23 cellular contexts compared by ENCODE assay signal in genomic region chr4:95361696-95361965, GRCh38.
"Had no signal": no experiment of that assay in that cellular context is flagged by ENCODE, and none has a peak within 500 bp of the region (broad histone marks: within the 10 kb centered on the region; RNA-seq: fewer than 3 reads in every experiment).

No MANE protein-coding gene starts in this region.

- ATAC-seq: activated CD8-positive, alpha-beta T cell treated with anti-CD3 and anti-CD28 coated beads, Interleukin-2, amount 10 ng/mL, durations not matched to agents 7 days and 5 days; T-helper 17 cell; WTC11 had no signal

- H3K36me3 ChIP-seq: brain microvascular endothelial cell, cardiac muscle cell had no signal

- H3K4me3 ChIP-seq: cardiac muscle cell had no signal

- H3K9me3 Mint-ChIP-seq: activated naive CD4-positive, alpha-beta T cell treated with anti-CD3 and anti-CD28 coated beads, Interleukin-2, amount 50 U/mL, for 24 hours; activated T-cell treated with anti-CD3 and anti-CD28 coated beads, Interleukin-2, amount 50 U/mL, for 24 hours; activated T-helper 1 cell treated with anti-CD3 and anti-CD28 coated beads, Interleukin-12 subunit alpha, Interleukin-12 subunit beta, Interleukin-2, Interleukin-4 antibody, amounts not matched to agents 30 ng/mL and 10 ng/mL and 1 ng/mL, durations not matched to agents 14 hours and 24 hours and 36 hours; WTC11 had no signal

- DNase-seq: activated CD4-positive, alpha-beta T cell treated with anti-CD3 and anti-CD28 coated beads for 48 hours; activated CD4-positive, alpha-beta T cell treated with anti-CD3 and anti-CD28 coated beads, Interleukin-2, amount 50 U/mL, for 4 hours; activated CD4-positive, CD25-positive, alpha-beta regulatory T cell treated with anti-CD3 and anti-CD28 coated beads, Interleukin-2, amount 50 U/mL, for 72 hours; activated CD8-positive, alpha-beta T cell treated with anti-CD3 and anti-CD28 coated beads, Interleukin-2, amount 10 ng/mL, durations not matched to agents 7 days and 5 days; activated effector memory CD4-positive, alpha-beta T cell treated with Interleukin-2 at 50 U/mL for 16 hours; activated naive CD4-positive, alpha-beta T cell; activated T-cell treated with anti-CD3 and anti-CD28 coated beads, Interleukin-2, amount 50 U/mL, for 24 hours; amniotic stem cell; brain microvascular endothelial cell; Karpas-422; NCI-H1930; NCI-H2171; NCI-H2227 treated with DMSO at 0.1 percent for 48 hours; NCI-H446 treated with DMSO at 0.1 percent for 48 hours; NCI-H524 treated with DMSO at 0.1 percent for 48 hours; NCI-H774; SIG-M5; T-helper 17 cell; T-helper 9 cell had no signal

- H3K27me3 Mint-ChIP-seq: activated naive CD4-positive, alpha-beta T cell treated with anti-CD3 and anti-CD28 coated beads, Interleukin-2, amount 50 U/mL, for 24 hours; activated T-cell treated with anti-CD3 and anti-CD28 coated beads, Interleukin-2, amount 50 U/mL, for 24 hours; T-helper 17 cell had no signal

- H3K4me3 Mint-ChIP-seq: activated CD8-positive, alpha-beta T cell treated with anti-CD3 and anti-CD28 coated beads, Interleukin-2, amount 10 ng/mL, durations not matched to agents 7 days and 5 days; activated naive CD4-positive, alpha-beta T cell treated with anti-CD3 and anti-CD28 coated beads, Interleukin-2, amount 50 U/mL, for 24 hours; activated T-cell treated with anti-CD3 and anti-CD28 coated beads, Interleukin-2, amount 50 U/mL, for 24 hours; activated T-helper 1 cell treated with anti-CD3 and anti-CD28 coated beads, Interleukin-12 subunit alpha, Interleukin-12 subunit beta, Interleukin-2, Interleukin-4 antibody, amounts not matched to agents 30 ng/mL and 10 ng/mL and 1 ng/mL, durations not matched to agents 14 hours and 24 hours and 36 hours; T-helper 17 cell; WTC11 had no signal

- H3K27ac Mint-ChIP-seq: activated CD8-positive, alpha-beta T cell treated with anti-CD3 and anti-CD28 coated beads, Interleukin-2, amount 10 ng/mL, durations not matched to agents 7 days and 5 days; activated naive CD4-positive, alpha-beta T cell treated with anti-CD3 and anti-CD28 coated beads, Interleukin-2, amount 50 U/mL, for 24 hours; activated T-cell treated with anti-CD3 and anti-CD28 coated beads, Interleukin-2, amount 50 U/mL, for 24 hours; activated T-helper 1 cell treated with anti-CD3 and anti-CD28 coated beads, Interleukin-12 subunit alpha, Interleukin-12 subunit beta, Interleukin-2, Interleukin-4 antibody, amounts not matched to agents 30 ng/mL and 10 ng/mL and 1 ng/mL, durations not matched to agents 14 hours and 24 hours and 36 hours; T-helper 17 cell; WTC11 had no signal

- H3K4me1 Mint-ChIP-seq: activated naive CD4-positive, alpha-beta T cell treated with anti-CD3 and anti-CD28 coated beads, Interleukin-2, amount 50 U/mL, for 24 hours; T-helper 17 cell had no signal

- H3K27me3 ChIP-seq: brain microvascular endothelial cell, cardiac muscle cell had no signal

- H3K36me3 Mint-ChIP-seq: activated naive CD4-positive, alpha-beta T cell treated with anti-CD3 and anti-CD28 coated beads, Interleukin-2, amount 50 U/mL, for 24 hours; WTC11 had no signal

- H3K27ac ChIP-seq: brain microvascular endothelial cell had no signal
